ENCODE assay signal across 8 cellular contexts in genomic region chr10:102114861-102115618, GRCh38. TPM values are rescaled to one million over a fixed set of nuclear protein-coding genes. Genes with fewer than 3 reads are reported as not detected.
DNase-seq lines count a peak whose midpoint lies in the region; ATAC-seq and TF ChIP-seq lines count a peak whose summit lies in the region.

No MANE protein-coding gene starts in this region.

- H4K20me1 ChIP-seq in OCI-LY7 (ENCODE audit: insufficient read depth, low read length): peaks cover 20% of the 10 kb centered on the region

- POLR2A ChIA-PET in OCI-LY7 (lab: Charles Lee): interaction anchor here (0.5 to 0.8 kb wide), 7 partner anchors 10 to 189 kb away, joined by 3 to 6 read pairs (median 3); no protein-coding TSS in a partner anchor

- 0 to 2% methylated on average over 23 of the region's 23 CpGs for WGBS in esophagus, 2 donors

- H3K4me1 ChIP-seq in OCI-LY7 (ENCODE audit: insufficient read depth, low read length, poor library complexity, severe bottlenecking) (peaks cover 62% of the 10 kb centered on the region), esophagus (ENCODE audit: control insufficient read depth in 2 of 2, insufficient read depth in 2 of 2, low read length in 1 of 2) (peaks cover 9 to 27% of the 10 kb centered on the region in 2 donors), mucosa of stomach (ENCODE audit: control insufficient read depth, insufficient read depth, low read length) (peaks cover 58% of the 10 kb centered on the region)

- H2AFZ ChIP-seq in OCI-LY7 (ENCODE audit: low read length): no peak overlapping the region

- H3K27me3 ChIP-seq in esophagus (ENCODE audit: control insufficient read depth in 1 of 2, insufficient read depth in 2 of 2, low read length in 2 of 2) (no peaks in the 10 kb centered on the region), mucosa of stomach (ENCODE audit: control insufficient read depth, insufficient read depth, low read length) (no peaks in the 10 kb centered on the region)

- no TSS peak for BruUV-seq in OCI-LY7 (replicated peaks; lab: Mats Ljungman, UMichigan)

- H3K9me3 ChIP-seq in OCI-LY7 (ENCODE audit: low read length) (no peaks in the 10 kb centered on the region), esophagus (ENCODE audit: control insufficient read depth in 2 of 2, insufficient read depth in 1 of 2, low read depth in 1 of 2, low read length in 1 of 2) (no peaks in the 10 kb centered on the region), mucosa of stomach (ENCODE audit: control insufficient read depth, low read length) (no peaks in the 10 kb centered on the region)

- H3K4me2 ChIP-seq in OCI-LY7 (ENCODE audit: low read length): peak overlapping the region; percentile 79

- DNase-seq in CMK (ENCODE audit: low read depth) (peak; percentile 83), HT-29 (ENCODE audit: low spot score) (peak; percentile 86), OCI-LY7 (ENCODE audit: low spot score) (peak; percentile 87)
- peak; percentile 85 for DNase-seq in activated T-cell treated with anti-CD3 and anti-CD28 coated beads, Interleukin-2, amount 50 U/mL, for 1 hour
- peak; percentile 73 for DNase-seq in stimulated activated CD8-positive, alpha-beta memory T cell treated with anti-CD3 and anti-CD28 coated beads, Interleukin-7, amount 100 ng/mL, for 24 hours (ENCODE audit: low read depth)

- peak overlapping the region; percentile 80 for H3K27ac ChIP-seq in OCI-LY7 (ENCODE audit: low read depth, low read length, poor library complexity, severe bottlenecking)
- H3K27ac ChIP-seq in esophagus (ENCODE audit: low read depth in 2 of 2, low read length in 1 of 2): peak overlapping the region; percentile 85 to 88

- H3K9me2 ChIP-seq in OCI-LY7 (ENCODE audit: insufficient read depth, low read length): no peaks in the 10 kb centered on the region

- peak overlapping the region; percentile 75 for H3K9ac ChIP-seq in mucosa of stomach (ENCODE audit: low read length)

- peaks cover 20% of the 10 kb centered on the region for H3K36me3 ChIP-seq in OCI-LY7 (ENCODE audit: insufficient read depth, low read length)
- H3K36me3 ChIP-seq in esophagus (ENCODE audit: control insufficient read depth in 2 of 2, insufficient read depth in 2 of 2, low read length in 1 of 2): peaks cover 11 to 14% of the 10 kb centered on the region in 2 donors
- H3K36me3 ChIP-seq in mucosa of stomach (ENCODE audit: control insufficient read depth, insufficient read depth, low read length): peaks cover 10% of the 10 kb centered on the region

- no peak for TF ChIP-seq CTCF in OCI-LY7 (conservative IDR thresholded peaks at IDR 0.05; ENCODE audit: low read length)

- ATAC-seq in GM19397 (IDR thresholded peaks at IDR 0.05; ENCODE audit: unreplicated experiment): peak; percentile 64

- H3K79me2 ChIP-seq in OCI-LY7 (ENCODE audit: insufficient read depth, low read depth, low read length): peaks cover 78% of the 10 kb centered on the region

- CTCF ChIA-PET in OCI-LY7 (lab: Charles Lee; ENCODE audit: unreplicated experiment): no interaction called here

- intact Hi-C loops in OCI-LY7 (cut with micrococcal nuclease; ENCODE audit: unreplicated experiment): loop anchor here (2.0 to 10.0 kb wide), 2 partner anchors 50 to 600 kb away; partner anchors contain the start of genes ARL3, HPS6 and SFXN2

- H3K4me3 ChIP-seq in OCI-LY7 (ENCODE audit: low read depth, low read length, poor library complexity, severe bottlenecking) (peak overlapping the region; percentile 87), esophagus (ENCODE audit: low read depth in 1 of 2, low read length in 2 of 2) (peak overlapping the region; percentile 64 to 75), mucosa of stomach (ENCODE audit: low read length) (no peak overlapping the region)

RNA-seq across cellular contexts. Expression of gene LDB1, which starts 5.1 kb away (rescaled TPM):
- total RNA-seq in HT-29 (2014; rRNA removed; shearing (Covaris generic)): 37.4 and 40.3 TPM in 2 replicates
- total RNA-seq in OCI-LY7 (2014; rRNA removed; shearing (Covaris generic)): 50.8 and 58.6 TPM in 2 replicates
- 60.9 and 64.8 TPM in 2 replicates for total RNA-seq in OCI-LY7 (2022)
- polyA plus RNA-seq in esophagus: 10 to 100 TPM; 29.8 to 36.5 TPM

RNA-seq across cellular contexts. Expression of gene PPRC1, which starts 17.8 kb away (rescaled TPM):
- 41.8 and 51.2 TPM in 2 replicates for total RNA-seq in HT-29 (2014; rRNA removed; shearing (Covaris generic))
- 29.8 and 47.1 TPM in 2 replicates for total RNA-seq in OCI-LY7 (2014; rRNA removed; shearing (Covaris generic))
- 70.0 and 77.2 TPM in 2 replicates for total RNA-seq in OCI-LY7 (2022)
- 10 to 100 TPM; 23.4 TPM for polyA plus RNA-seq in esophagus

RNA-seq across cellular contexts. Expression of gene NOLC1, which starts 37.1 kb away (rescaled TPM):
- total RNA-seq in HT-29 (2014; rRNA removed; shearing (Covaris generic)): 79.1 and 88.7 TPM in 2 replicates
- 93.5 and 120 TPM in 2 replicates for total RNA-seq in OCI-LY7 (2014; rRNA removed; shearing (Covaris generic))
- 131 and 152 TPM in 2 replicates for total RNA-seq in OCI-LY7 (2022)
- polyA plus RNA-seq in esophagus: 10 to 100 TPM; 25.4 to 46.5 TPM

RNA-seq across cellular contexts. Expression of gene HPS6, which starts 49.9 kb away (rescaled TPM):
- total RNA-seq in HT-29 (2014; rRNA removed; shearing (Covaris generic)): 42.1 and 47.5 TPM in 2 replicates
- total RNA-seq in OCI-LY7 (2014; rRNA removed; shearing (Covaris generic)): 23.8 and 28.2 TPM in 2 replicates
- 19.2 and 21.7 TPM in 2 replicates for total RNA-seq in OCI-LY7 (2022)
- 10 to 100 TPM in 1 of 2 donors, 1 to 10 TPM in 1; 9.4 to 12.5 TPM for polyA plus RNA-seq in esophagus

RNA-seq across cellular contexts. Expression of gene ARMH3, which starts 59.1 kb away (rescaled TPM):
- total RNA-seq in HT-29 (2014; rRNA removed; shearing (Covaris generic)): 8.4 and 9.2 TPM in 2 replicates
- 5.7 and 7.9 TPM in 2 replicates for total RNA-seq in OCI-LY7 (2014; rRNA removed; shearing (Covaris generic))
- total RNA-seq in OCI-LY7 (2022): 19.3 and 24.3 TPM in 2 replicates
- 10 to 100 TPM; 13.1 to 16.3 TPM for polyA plus RNA-seq in esophagus
